22 cellular contexts compared by ENCODE assay signal in genomic region chr10:85614566-85614965, GRCh38.
DNase-seq lines count a peak whose midpoint lies in the region; ATAC-seq and TF ChIP-seq lines count a peak whose summit lies in the region.
"Had no signal": no experiment of that assay in that cellular context is flagged by ENCODE, and none has a peak within 500 bp of the region (broad histone marks: within the 10 kb centered on the region; RNA-seq: fewer than 3 reads in every experiment).

No MANE protein-coding gene starts in this region.

- no peaks in the 10 kb centered on the region for H3K27me3 Mint-ChIP-seq in activated CD8-positive, alpha-beta T cell treated with anti-CD3 and anti-CD28 coated beads for 36 hours
- H3K27me3 Mint-ChIP-seq in osteocyte (ENCODE audit: unreplicated experiment) = no peaks in the 10 kb centered on the region
- no peaks in the 10 kb centered on the region for H3K27me3 Mint-ChIP-seq in endodermal cell (ENCODE audit: insufficient read depth)
- H3K27me3 Mint-ChIP-seq: B cell had no signal

- H3K36me3 Mint-ChIP-seq in activated CD8-positive, alpha-beta T cell treated with anti-CD3 and anti-CD28 coated beads for 36 hours (ENCODE audit: low read depth) = no peaks in the 10 kb centered on the region
- H3K36me3 Mint-ChIP-seq in osteocyte (ENCODE audit: unreplicated experiment) (no peaks in the 10 kb centered on the region), endodermal cell (ENCODE audit: low read depth) (no peaks in the 10 kb centered on the region)
- H3K36me3 Mint-ChIP-seq: CD4-positive, alpha-beta memory T cell had no signal

- no peaks in the 10 kb centered on the region for H3K36me3 ChIP-seq in endodermal cell (ENCODE audit: control insufficient read depth, insufficient read depth, low read length)
- H3K36me3 ChIP-seq: Peyer's patch, SJSA1 had no signal

- CTCF ChIA-PET in activated CD8-positive, alpha-beta T cell treated with anti-CD3 and anti-CD28 coated beads for 36 hours (lab: Charles Lee) = interaction anchor here (1.1 to 1.9 kb wide), 3 partner anchors 8 to 20 kb away, joined by 3 to 4 read pairs (median 3); no protein-coding TSS in a partner anchor

- no peaks in the 10 kb centered on the region for H3K27me3 ChIP-seq in endodermal cell (ENCODE audit: control insufficient read depth, insufficient read depth, low read length, poor library complexity, severe bottlenecking)
- H3K27me3 ChIP-seq: Peyer's patch, SJSA1 had no signal

- H3K4me3 ChIP-seq in endodermal cell (ENCODE audit: low read length) = no peak overlapping the region
- H3K4me3 ChIP-seq: GM12878, Peyer's patch, SJSA1 had no signal

- H3K27ac Mint-ChIP-seq in activated CD8-positive, alpha-beta T cell treated with anti-CD3 and anti-CD28 coated beads for 36 hours = no peak overlapping the region
- H3K27ac Mint-ChIP-seq in osteocyte (ENCODE audit: unreplicated experiment) (no peak overlapping the region), endodermal cell (no peak overlapping the region)
- H3K27ac Mint-ChIP-seq: B cell had no signal

- intact Hi-C loops in activated CD8-positive, alpha-beta T cell treated with anti-CD3 and anti-CD28 coated beads for 36 hours (cut with micrococcal nuclease) = no loop called here

- no peak overlapping the region for H3K9ac ChIP-seq in endodermal cell (ENCODE audit: extremely low read depth, low read length, poor library complexity, severe bottlenecking)

- no peaks in the 10 kb centered on the region for H3K9me3 Mint-ChIP-seq in activated CD8-positive, alpha-beta T cell treated with anti-CD3 and anti-CD28 coated beads for 36 hours
- H3K9me3 Mint-ChIP-seq in osteocyte (ENCODE audit: unreplicated experiment) (peaks cover 12% of the 10 kb centered on the region), endodermal cell (no peaks in the 10 kb centered on the region)

- POLR2A ChIA-PET in activated CD8-positive, alpha-beta T cell treated with anti-CD3 and anti-CD28 coated beads for 36 hours (lab: Charles Lee) = interaction anchor here (1.2 kb wide), 1 partner anchor 18 kb away, joined by 3 read pairs; no protein-coding TSS in a partner anchor

- no peak overlapping the region for H3K27ac ChIP-seq in endodermal cell (ENCODE audit: low read depth, low read length)
- H3K27ac ChIP-seq: Peyer's patch, SJSA1 had no signal

- H3K4me1 Mint-ChIP-seq in activated CD8-positive, alpha-beta T cell treated with anti-CD3 and anti-CD28 coated beads for 36 hours (ENCODE audit: low read depth) = peaks cover 33% of the 10 kb centered on the region
- H3K4me1 Mint-ChIP-seq in osteocyte (ENCODE audit: unreplicated experiment) (no peaks in the 10 kb centered on the region), endodermal cell (peaks cover 6% of the 10 kb centered on the region)

- ATAC-seq in GM18868 (IDR thresholded peaks at IDR 0.05; ENCODE audit: unreplicated experiment) (peak; percentile 22), GM18861 (IDR thresholded peaks at IDR 0.05; ENCODE audit: unreplicated experiment) (no peak)
- ATAC-seq in activated CD8-positive, alpha-beta T cell treated with anti-CD3 and anti-CD28 coated beads for 36 hours = peak; percentile 57
- ATAC-seq: GM12878, HCT116 had no signal

- H3K4me1 ChIP-seq in endodermal cell (ENCODE audit: control insufficient read depth, insufficient read depth, low read length) = no peaks in the 10 kb centered on the region
- H3K4me1 ChIP-seq: Peyer's patch had no signal

- WGBS in endodermal cell (ENCODE audit: insufficient coverage in 1 of 2, insufficient read length in 1 of 2), 2 experiments = 90% methylated on average over 2 of the region's 2 CpGs

- no peaks in the 10 kb centered on the region for H3K9me3 ChIP-seq in endodermal cell (ENCODE audit: control insufficient read depth, low read length)
- H3K9me3 ChIP-seq: Peyer's patch, SJSA1 had no signal

- H3K4me3 Mint-ChIP-seq in activated CD8-positive, alpha-beta T cell treated with anti-CD3 and anti-CD28 coated beads for 36 hours = no peak overlapping the region
- H3K4me3 Mint-ChIP-seq in osteocyte (ENCODE audit: unreplicated experiment) = no peak overlapping the region
- H3K4me3 Mint-ChIP-seq in endodermal cell = no peak overlapping the region
- H3K4me3 Mint-ChIP-seq: B cell had no signal

- peak; percentile 43 for DNase-seq in activated CD8-positive, alpha-beta memory T cell treated with anti-CD3 and anti-CD28 coated beads for 24 hours
- DNase-seq in activated CD8-positive, alpha-beta memory T cell treated with anti-CD3 and anti-CD28 coated beads, Interleukin-2, amount 50 U/mL, for 48 hours = no peak
- DNase-seq in activated CD8-positive, alpha-beta T cell treated with anti-CD3 and anti-CD28 coated beads for 36 hours = peak; percentile 20
- DNase-seq in osteocyte (ENCODE audit: extremely low spot score, unreplicated experiment) = peak; percentile 15
- no peak for DNase-seq in OCI-M1 (lab: John Stamatoyannopoulos, UW)
- DNase-seq in endodermal cell = no peak
- DNase-seq: Calu3; CD4-positive, alpha-beta memory T cell; EL; GOT3; KBM-7; NCI-H1105; NCI-H2081; NCI-H446 treated with DMSO at 0.1 percent for 48 hours; NCI-H69; Peyer's patch had no signal

- TF ChIP-seq CTCF in activated CD8-positive, alpha-beta T cell treated with anti-CD3 and anti-CD28 coated beads for 36 hours (IDR thresholded peaks at IDR 0.05) = no peak
- no peak for TF ChIP-seq CTCF in osteocyte (IDR thresholded peaks at IDR 0.05)
- TF ChIP-seq CTCF in endodermal cell (conservative IDR thresholded peaks at IDR 0.05) = no peak

Comparison
In these comparisons a context has a peak if more than half of its experiments do, and no peak if none do; other contexts are left out.
1. DNase-seq: peak in activated CD8-positive, alpha-beta memory T cell treated with anti-CD3 and anti-CD28 coated beads for 24 hours (single experiment), activated CD8-positive, alpha-beta T cell treated with anti-CD3 and anti-CD28 coated beads for 36 hours (single experiment) and osteocyte (single experiment); none in activated CD8-positive, alpha-beta memory T cell treated with anti-CD3 and anti-CD28 coated beads, Interleukin-2, amount 50 U/mL, for 48 hours (single experiment), OCI-M1 (single experiment) and endodermal cell (single experiment).